In genomic region chr1:205360891-205361290, GRCh38 we compare ENCODE assay signal across 1 cellular context.
TF ChIP-seq lines count a peak whose summit lies in the region.

No MANE protein-coding gene starts in this region.

TF ChIP-seq in GM23338, 12 proteins besides CTCF, POLR2A, EP300 and RAD21 (continued from another document):
- TF ChIP-seq, protein P1, sequence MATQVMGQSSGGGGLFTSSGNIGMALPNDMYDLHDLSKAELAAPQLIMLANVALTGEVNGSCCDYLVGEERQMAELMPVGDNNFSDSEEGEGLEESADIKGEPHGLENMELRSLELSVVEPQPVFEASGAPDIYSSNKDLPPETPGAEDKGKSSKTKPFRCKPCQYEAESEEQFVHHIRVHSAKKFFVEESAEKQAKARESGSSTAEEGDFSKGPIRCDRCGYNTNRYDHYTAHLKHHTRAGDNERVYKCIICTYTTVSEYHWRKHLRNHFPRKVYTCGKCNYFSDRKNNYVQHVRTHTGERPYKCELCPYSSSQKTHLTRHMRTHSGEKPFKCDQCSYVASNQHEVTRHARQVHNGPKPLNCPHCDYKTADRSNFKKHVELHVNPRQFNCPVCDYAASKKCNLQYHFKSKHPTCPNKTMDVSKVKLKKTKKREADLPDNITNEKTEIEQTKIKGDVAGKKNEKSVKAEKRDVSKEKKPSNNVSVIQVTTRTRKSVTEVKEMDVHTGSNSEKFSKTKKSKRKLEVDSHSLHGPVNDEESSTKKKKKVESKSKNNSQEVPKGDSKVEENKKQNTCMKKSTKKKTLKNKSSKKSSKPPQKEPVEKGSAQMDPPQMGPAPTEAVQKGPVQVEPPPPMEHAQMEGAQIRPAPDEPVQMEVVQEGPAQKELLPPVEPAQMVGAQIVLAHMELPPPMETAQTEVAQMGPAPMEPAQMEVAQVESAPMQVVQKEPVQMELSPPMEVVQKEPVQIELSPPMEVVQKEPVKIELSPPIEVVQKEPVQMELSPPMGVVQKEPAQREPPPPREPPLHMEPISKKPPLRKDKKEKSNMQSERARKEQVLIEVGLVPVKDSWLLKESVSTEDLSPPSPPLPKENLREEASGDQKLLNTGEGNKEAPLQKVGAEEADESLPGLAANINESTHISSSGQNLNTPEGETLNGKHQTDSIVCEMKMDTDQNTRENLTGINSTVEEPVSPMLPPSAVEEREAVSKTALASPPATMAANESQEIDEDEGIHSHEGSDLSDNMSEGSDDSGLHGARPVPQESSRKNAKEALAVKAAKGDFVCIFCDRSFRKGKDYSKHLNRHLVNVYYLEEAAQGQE (IDR thresholded peaks at IDR 0.05; ENCODE audit: unreplicated experiment) = no peak
- TF ChIP-seq ZNF114 (CRISPR knock-in tag; IDR thresholded peaks at IDR 0.05) = no peak
- no peak for TF ChIP-seq EZH2 (IDR thresholded peaks at IDR 0.05; ENCODE audit: low read depth, unreplicated experiment)
- TF ChIP-seq, protein P2, sequence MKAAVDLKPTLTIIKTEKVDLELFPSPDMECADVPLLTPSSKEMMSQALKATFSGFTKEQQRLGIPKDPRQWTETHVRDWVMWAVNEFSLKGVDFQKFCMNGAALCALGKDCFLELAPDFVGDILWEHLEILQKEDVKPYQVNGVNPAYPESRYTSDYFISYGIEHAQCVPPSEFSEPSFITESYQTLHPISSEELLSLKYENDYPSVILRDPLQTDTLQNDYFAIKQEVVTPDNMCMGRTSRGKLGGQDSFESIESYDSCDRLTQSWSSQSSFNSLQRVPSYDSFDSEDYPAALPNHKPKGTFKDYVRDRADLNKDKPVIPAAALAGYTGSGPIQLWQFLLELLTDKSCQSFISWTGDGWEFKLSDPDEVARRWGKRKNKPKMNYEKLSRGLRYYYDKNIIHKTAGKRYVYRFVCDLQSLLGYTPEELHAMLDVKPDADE (IDR thresholded peaks at IDR 0.05) = no peak
- no peak for TF ChIP-seq NANOG (IDR thresholded peaks at IDR 0.05; ENCODE audit: borderline replicate concordance)
- TF ChIP-seq ZNF462 (CRISPR knock-in tag; IDR thresholded peaks at IDR 0.05) = no peak
- TF ChIP-seq CREB1 (CRISPR knock-in tag; IDR thresholded peaks at IDR 0.05; ENCODE audit: low read depth) = no peak
- TF ChIP-seq EZH2phosphoT487 (IDR thresholded peaks at IDR 0.05; ENCODE audit: unreplicated experiment) = no peak
